In genomic region chr7:140581411-140581810, GRCh38 we compare ENCODE assay signal across 16 cellular contexts. TPM values are rescaled to one million over a fixed set of nuclear protein-coding genes. Genes with fewer than 3 reads are reported as not detected.
"Had no signal": no experiment of that assay in that cellular context is flagged by ENCODE, and none has a peak within 500 bp of the region (broad histone marks: within the 10 kb centered on the region; RNA-seq: fewer than 3 reads in every experiment).

No MANE protein-coding gene starts in this region.

- H3K9me3 Mint-ChIP-seq: activated CD4-positive, alpha-beta T cell treated with anti-CD3 and anti-CD28 coated beads, Interleukin-2, amount 10 ng/mL, durations not matched to agents 7 days and 5 days; activated naive CD4-positive, alpha-beta T cell treated with anti-CD3 and anti-CD28 coated beads for 36 hours; activated naive CD8-positive, alpha-beta T cell treated with anti-CD3 and anti-CD28 coated beads, Interleukin-2, amount 50 U/mL, for 24 hours; activated T-helper 1 cell treated with anti-CD3 and anti-CD28 coated beads, Interleukin-12 subunit alpha, Interleukin-12 subunit beta, Interleukin-2, Interleukin-4 antibody, amounts not matched to agents 30 ng/mL and 10 ng/mL and 1 ng/mL, durations not matched to agents 14 hours and 24 hours and 36 hours; endodermal cell; memory B cell; natural killer cell; stimulated activated naive CD8-positive, alpha-beta T cell treated with anti-CD3 and anti-CD28 coated beads, Interleukin-15, Interleukin-2, amounts not matched to agents 100 ng/mL and 50 ng/mL, for 24 hours had no signal

- H3K4me3 Mint-ChIP-seq: activated CD4-positive, alpha-beta T cell treated with anti-CD3 and anti-CD28 coated beads, Interleukin-2, amount 10 ng/mL, durations not matched to agents 7 days and 5 days; activated naive CD4-positive, alpha-beta T cell treated with anti-CD3 and anti-CD28 coated beads for 36 hours; activated naive CD8-positive, alpha-beta T cell treated with anti-CD3 and anti-CD28 coated beads, Interleukin-2, amount 50 U/mL, for 24 hours; activated T-helper 1 cell treated with anti-CD3 and anti-CD28 coated beads, Interleukin-12 subunit alpha, Interleukin-12 subunit beta, Interleukin-2, Interleukin-4 antibody, amounts not matched to agents 30 ng/mL and 10 ng/mL and 1 ng/mL, durations not matched to agents 14 hours and 24 hours and 36 hours; endodermal cell; memory B cell; natural killer cell; stimulated activated naive CD8-positive, alpha-beta T cell treated with anti-CD3 and anti-CD28 coated beads, Interleukin-15, Interleukin-2, amounts not matched to agents 100 ng/mL and 50 ng/mL, for 24 hours had no signal

- H3K4me1 Mint-ChIP-seq: activated CD4-positive, alpha-beta T cell treated with anti-CD3 and anti-CD28 coated beads, Interleukin-2, amount 10 ng/mL, durations not matched to agents 7 days and 5 days; endodermal cell; memory B cell; natural killer cell had no signal

- H3K36me3 Mint-ChIP-seq: memory B cell, natural killer cell had no signal

- ATAC-seq: activated naive CD8-positive, alpha-beta T cell treated with anti-CD3 and anti-CD28 coated beads, Interleukin-2, amount 50 U/mL, for 24 hours; gastroesophageal sphincter; left ventricle myocardium superior; natural killer cell; right lobe of liver had no signal

- H3K27ac Mint-ChIP-seq: activated CD4-positive, alpha-beta T cell treated with anti-CD3 and anti-CD28 coated beads, Interleukin-2, amount 10 ng/mL, durations not matched to agents 7 days and 5 days; activated naive CD4-positive, alpha-beta T cell treated with anti-CD3 and anti-CD28 coated beads for 36 hours; activated naive CD8-positive, alpha-beta T cell treated with anti-CD3 and anti-CD28 coated beads, Interleukin-2, amount 50 U/mL, for 24 hours; activated T-helper 1 cell treated with anti-CD3 and anti-CD28 coated beads, Interleukin-12 subunit alpha, Interleukin-12 subunit beta, Interleukin-2, Interleukin-4 antibody, amounts not matched to agents 30 ng/mL and 10 ng/mL and 1 ng/mL, durations not matched to agents 14 hours and 24 hours and 36 hours; endodermal cell; memory B cell; natural killer cell; stimulated activated naive CD8-positive, alpha-beta T cell treated with anti-CD3 and anti-CD28 coated beads, Interleukin-15, Interleukin-2, amounts not matched to agents 100 ng/mL and 50 ng/mL, for 24 hours had no signal

- H3K27me3 Mint-ChIP-seq: activated naive CD8-positive, alpha-beta T cell treated with anti-CD3 and anti-CD28 coated beads, Interleukin-2, amount 50 U/mL, for 24 hours; memory B cell had no signal

- DNase-seq: activated CD4-positive, alpha-beta T cell treated with anti-CD3 and anti-CD28 coated beads, Interleukin-2, amount 10 ng/mL, durations not matched to agents 7 days and 5 days; activated CD8-positive, alpha-beta memory T cell treated with anti-CD3 and anti-CD28 coated beads for 24 hours; activated naive CD4-positive, alpha-beta T cell treated with anti-CD3 and anti-CD28 coated beads for 36 hours; activated naive CD8-positive, alpha-beta T cell treated with anti-CD3 and anti-CD28 coated beads, Interleukin-2, amount 50 U/mL, for 24 hours; dermis blood vessel endothelial cell; endodermal cell; erythroblast; kidney; left ventricle myocardium superior; natural killer cell; right lobe of liver had no signal

RNA-seq across cellular contexts. Expression of gene DENND2A, which starts 59.2 kb away (rescaled TPM):
- total RNA-seq: activated CD4-positive, alpha-beta T cell treated with anti-CD3 and anti-CD28 coated beads, Interleukin-2, amount 10 ng/mL, durations not matched to agents 7 days and 5 days; activated naive CD4-positive, alpha-beta T cell treated with anti-CD3 and anti-CD28 coated beads for 36 hours; activated T-helper 1 cell treated with anti-CD3 and anti-CD28 coated beads, Interleukin-12 subunit alpha, Interleukin-12 subunit beta, Interleukin-2, Interleukin-4 antibody, amounts not matched to agents 30 ng/mL and 10 ng/mL and 1 ng/mL, durations not matched to agents 14 hours and 24 hours and 36 hours; T-helper 2 cell treated with Interferon-gamma antibody and Interleukin-4, amounts not matched to agents 100 ng/mL and 5 ng/mL, for 36 hours had no signal
